In the genomic region with DNA sequence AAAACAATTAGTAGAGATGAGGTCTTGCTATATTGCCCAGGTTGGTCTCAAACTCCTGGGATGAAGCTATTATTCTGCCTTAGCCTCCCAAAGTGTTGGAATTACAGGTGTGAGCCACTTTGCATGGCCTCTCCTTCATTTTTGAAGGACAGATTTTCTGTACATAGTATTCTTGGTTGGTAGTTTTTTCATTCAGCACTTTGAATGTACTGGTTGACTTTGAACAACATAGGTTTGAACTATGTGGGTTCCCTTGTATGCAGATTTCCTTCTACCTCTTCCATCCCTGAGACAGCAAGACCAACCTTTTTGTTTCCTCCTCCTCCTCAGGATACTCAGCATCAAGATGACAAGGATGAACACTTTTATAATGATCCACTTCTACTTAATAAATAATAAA, we compare ENCODE assay signal across 11 cellular contexts.
"Had no signal": no experiment of that assay in that cellular context is flagged by ENCODE, and none has a peak within 500 bp of the region (broad histone marks: within the 10 kb centered on the region; RNA-seq: fewer than 3 reads in every experiment).

No MANE protein-coding gene starts in this region.

- H3K4me2 ChIP-seq: GM23338 had no signal

- H2AFZ ChIP-seq: GM23248, GM23338 had no signal

- H3K9me3 ChIP-seq: HAP-1 had no signal

- H3K9ac ChIP-seq: GM23248 had no signal

- H3K4me1 ChIP-seq: HAP-1 had no signal

- H3K27ac ChIP-seq: GM23248 had no signal

- H3K4me3 ChIP-seq: GM23248, GM23338, HAP-1 had no signal

- ATAC-seq: GM23338, HCT116 had no signal

- H3K36me3 ChIP-seq: HAP-1 had no signal

- DNase-seq: GM23248, GOT3, H7, H9, HCEC 1CT, HFFc6 had no signal

- FAIRE-seq: H1, H54 had no signal
